ENCODE assay signal across 8 cellular contexts in genomic region chr11:31369348-31370329, GRCh38. TPM values are rescaled to one million over a fixed set of nuclear protein-coding genes. Genes with fewer than 3 reads are reported as not detected.
DNase-seq lines count a peak whose midpoint lies in the region; ATAC-seq and TF ChIP-seq lines count a peak whose summit lies in the region.

Gene DCDC1 (minus strand): TSS chr11:31369739. CDS start chr11:31328280, 41,459 bp downstream.
Gene DNAJC24 (plus strand): TSS chr11:31369860. CDS start chr11:31370749, 889 bp downstream.

- peak; percentile 99 for ATAC-seq in HG03432 (IDR thresholded peaks at IDR 0.05; ENCODE audit: unreplicated experiment)

- DNase-seq in Ammon's horn (ENCODE audit: low spot score) (peak; percentile 97), NCI-H460 (ENCODE audit: extremely low read depth, low read depth) (peak; percentile 83), chondrocyte (ENCODE audit: low spot score) (peak; percentile 95), kidney epithelial cell (ENCODE audit: low read depth) (peak; percentile 64)
- DNase-seq in activated CD4-positive, alpha-beta T cell treated with anti-CD3 and anti-CD28 coated beads for 1 hour: peak; percentile 88
- peak; percentile 95 for DNase-seq in stimulated activated CD4-positive, alpha-beta T cell treated with anti-CD3 and anti-CD28 coated beads, Interleukin-15, amount 100 ng/mL, for 24 hours

- H3K36me3 ChIP-seq in kidney epithelial cell (ENCODE audit: control insufficient read depth, insufficient read depth, low read length): no peaks in the 10 kb centered on the region

- no peaks in the 10 kb centered on the region for H3K9me3 Mint-ChIP-seq in chondrocyte (ENCODE audit: low read depth)

- peak within 1 kb of the TSS; percentile 93 for H3K27ac Mint-ChIP-seq in chondrocyte (ENCODE audit: unreplicated experiment)

- no peaks in the 10 kb centered on the region for H3K27me3 ChIP-seq in kidney epithelial cell (ENCODE audit: control insufficient read depth, insufficient read depth, low read length)

- H3K4me3 Mint-ChIP-seq in chondrocyte (ENCODE audit: unreplicated experiment): peak within 1 kb of the TSS; percentile 94

- peaks cover 16% of the 10 kb centered on the region for H3K27me3 Mint-ChIP-seq in chondrocyte (ENCODE audit: low read depth)

- H3K4me1 Mint-ChIP-seq in chondrocyte (ENCODE audit: low read depth): peaks cover 18% of the 10 kb centered on the region

- TF ChIP-seq CTCF in chondrocyte (IDR thresholded peaks at IDR 0.05): no peak
- TF ChIP-seq CTCF in kidney epithelial cell (IDR thresholded peaks at IDR 0.05; ENCODE audit: insufficient read depth, low read length, poor library complexity, severe bottlenecking): no peak

- peak within 1 kb of the TSS; percentile 58 for H3K4me3 ChIP-seq in kidney epithelial cell (ENCODE audit: low read depth, low read length)

- TF ChIP-seq POLR2A in GM19193 (IDR thresholded peaks at IDR 0.05; ENCODE audit: extremely low read depth, insufficient read depth, insufficient read length): peak; percentile 90

- peaks cover 3% of the 10 kb centered on the region for H3K36me3 Mint-ChIP-seq in chondrocyte (ENCODE audit: low read depth)

RNA-seq across cellular contexts. Expression of gene DCDC1, which starts in this region (rescaled TPM):
- total RNA-seq in NCI-H460 (2014; rRNA removed; shearing (Covaris generic)): 0.05 TPM in 1 of 2 replicates, not detected in the other
- polyA plus RNA-seq in NCI-H460 (2014; cell fraction: nucleus; rRNA removed): not detected in 2 replicates
- total RNA-seq in chondrocyte (not detected in 3 replicates), kidney epithelial cell (0.21 and 0.48 TPM in 2 replicates)

RNA-seq across cellular contexts. Expression of gene DNAJC24, which starts in this region (rescaled TPM):
- total RNA-seq in NCI-H460 (2014; rRNA removed; shearing (Covaris generic)): 21.8 and 21.9 TPM in 2 replicates
- 14.5 and 20.1 TPM in 2 replicates for polyA plus RNA-seq in NCI-H460 (2014; cell fraction: nucleus; rRNA removed)
- total RNA-seq in chondrocyte (14.6 to 20.0 TPM (median 17.6 TPM) in 3 replicates), kidney epithelial cell (7.8 and 17.1 TPM in 2 replicates)

Comparison
In these comparisons a context has a peak if more than half of its experiments do, and no peak if none do; other contexts are left out.
1. Peak in every context shown above with its lines: DNase-seq, ATAC-seq and H3K4me3 ChIP-seq.